9 cellular contexts compared by ENCODE assay signal in genomic region chr12:108337235-108338223, GRCh38. TPM values are rescaled to one million over a fixed set of nuclear protein-coding genes. Genes with fewer than 3 reads are reported as not detected.
DNase-seq lines count a peak whose midpoint lies in the region; ATAC-seq, FAIRE-seq and TF ChIP-seq lines count a peak whose summit lies in the region.
"Had no signal": no experiment of that assay in that cellular context is flagged by ENCODE, and none has a peak within 500 bp of the region (broad histone marks: within the 10 kb centered on the region; RNA-seq: fewer than 3 reads in every experiment).

No MANE protein-coding gene starts in this region.

- H3K4me1 ChIP-seq in right lobe of liver, result no peaks in the 10 kb centered on the region

- H3K4me3 ChIP-seq in bronchial epithelial cell (ENCODE audit: low read depth, low read length) (no peak overlapping the region), right lobe of liver (peak overlapping the region in 2 of 3 donors; percentile 4 to 30)

- WGBS in right lobe of liver (ENCODE audit: insufficient coverage, low coverage, low lambda C conversion rate, missing lambda C conversion rate), result 62% methylated on average over 9 of the region's 9 CpGs

- H3K9me3 ChIP-seq in right lobe of liver, result no peaks in the 10 kb centered on the region

- FAIRE-seq in bronchial epithelial cell (lab: Jason Lieb, UNC), result no peak
- FAIRE-seq: G401.6 had no signal

- peak; percentile 28 to 45 (median 36) for ATAC-seq in right lobe of liver

- peak; percentile 57 for DNase-seq in NCI-H82 (lab: John Stamatoyannopoulos, UW)
- DNase-seq in NCI-H82 treated with DMSO at 0.1 percent for 48 hours (lab: John Stamatoyannopoulos, UW; ENCODE audit: unreplicated experiment), result no peak
- DNase-seq in bronchial epithelial cell (ENCODE audit: low read depth), result peak; percentile 39
- no peak for DNase-seq in right lobe of liver
- no peak for DNase-seq in COR-L47 (lab: John Stamatoyannopoulos, UW)
- no peak for DNase-seq in NCI-H1105 (lab: John Stamatoyannopoulos, UW)
- no peak for DNase-seq in T-helper 2 cell

- no peak overlapping the region for H3K27ac ChIP-seq in right lobe of liver

- H3K36me3 ChIP-seq in bronchial epithelial cell (ENCODE audit: control insufficient read depth, insufficient read depth, low read length), result no peaks in the 10 kb centered on the region
- no peaks in the 10 kb centered on the region for H3K36me3 ChIP-seq in right lobe of liver

- H3K27me3 ChIP-seq in bronchial epithelial cell (ENCODE audit: control insufficient read depth, insufficient read depth, low read length), result no peaks in the 10 kb centered on the region
- no peaks in the 10 kb centered on the region for H3K27me3 ChIP-seq in right lobe of liver

- TF ChIP-seq CTCF in LNCAP (IDR thresholded peaks at IDR 0.05), result peak; percentile 42
- TF ChIP-seq CTCF in bronchial epithelial cell (IDR thresholded peaks at IDR 0.05; ENCODE audit: insufficient read depth, low read length, severe bottlenecking), result peak; percentile 42
- peak; percentile 19 to 39 (median 26) for TF ChIP-seq CTCF in right lobe of liver (IDR thresholded peaks at IDR 0.05)

- intact Hi-C loops in right lobe of liver (cut with DNase I), result no loop called here

- TF ChIP-seq POLR2A in right lobe of liver (IDR thresholded peaks at IDR 0.05), result no peak

RNA-seq across cellular contexts. Expression of gene CMKLR1, which starts 1.6 kb away (rescaled TPM):
- total RNA-seq in bronchial epithelial cell, result not detected in 2 replicates
- total RNA-seq in right lobe of liver, result 1 to 10 TPM; 1.5 to 8.2 (median 4.2) TPM

Comparison
In these comparisons a context has a peak if more than half of its experiments do, and no peak if none do; other contexts are left out.
1. DNase-seq: peak in NCI-H82 (single experiment) and bronchial epithelial cell (single experiment); none in NCI-H82 treated with DMSO at 0.1 percent for 48 hours (single experiment), right lobe of liver (0 of 3), COR-L47 (single experiment), NCI-H1105 (single experiment) and T-helper 2 cell (0 of 5).
2. Peak in every context shown above with its lines, with median percentiles within 50 percentile points of each other: CTCF ChIP-seq.